In the genomic region with DNA sequence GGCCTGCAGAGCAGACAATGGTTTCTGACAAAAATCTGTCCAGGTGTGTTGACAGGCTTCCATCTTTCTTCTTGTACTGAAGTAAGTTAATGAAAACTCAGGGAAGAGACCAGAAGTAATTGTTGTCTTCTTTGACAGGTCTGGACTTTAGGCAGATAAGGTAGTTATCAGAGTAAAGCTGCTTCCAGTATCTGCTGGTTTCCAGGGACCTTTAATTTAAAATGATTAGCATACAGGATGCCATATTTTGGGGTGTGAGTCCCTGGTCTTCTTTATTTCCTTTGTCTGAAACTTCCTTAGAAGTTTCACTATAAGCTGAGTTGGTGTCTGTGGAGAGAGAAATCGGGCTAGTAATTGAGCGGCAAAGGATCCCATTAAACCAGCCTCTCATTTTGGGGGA, we compare ENCODE assay signal across 9 cellular contexts. TPM values are rescaled to one million over a fixed set of nuclear protein-coding genes. Genes with fewer than 3 reads are reported as not detected.
DNase-seq lines count a peak whose midpoint lies in the region; ATAC-seq and TF ChIP-seq lines count a peak whose summit lies in the region.
"Had no signal": no experiment of that assay in that cellular context is flagged by ENCODE, and none has a peak within 500 bp of the region (broad histone marks: within the 10 kb centered on the region; RNA-seq: fewer than 3 reads in every experiment).

No MANE protein-coding gene starts in this region.

- H3K36me3 Mint-ChIP-seq in activated CD4-positive, alpha-beta T cell treated with anti-CD3 and anti-CD28 coated beads, Interleukin-2, amount 10 ng/mL, durations not matched to agents 7 days and 5 days (ENCODE audit: low read depth): peaks cover 18% of the 10 kb centered on the region
- peaks cover 35% of the 10 kb centered on the region for H3K36me3 Mint-ChIP-seq in WTC11

- CTCF ChIA-PET in activated CD4-positive, alpha-beta T cell treated with anti-CD3 and anti-CD28 coated beads, Interleukin-2, amount 10 ng/mL, durations not matched to agents 7 days and 5 days (lab: Charles Lee): interaction anchor here (0.6 to 2.7 kb wide), 6 partner anchors 9 to 186 kb away, joined by 3 to 9 read pairs (median 4); a partner anchor contains a TSS
- CTCF ChIA-PET in WTC11 (lab: Charles Lee): interaction anchor here (1.4 to 4.2 kb wide), 2 partner anchors 14 to 87 kb away, joined by 4 to 31 read pairs; no protein-coding TSS in a partner anchor

- H3K4me3 ChIP-seq in foreskin fibroblast (ENCODE audit: low read depth in 1 of 2, low read length in 2 of 2) (peak overlapping the region; percentile 71 to 100), spleen (peak overlapping the region in 5 of 8 donors; percentile 90 to 99 (median 95))

- peak overlapping the region; percentile 7 for H3K27ac Mint-ChIP-seq in activated CD4-positive, alpha-beta T cell treated with anti-CD3 and anti-CD28 coated beads, Interleukin-2, amount 10 ng/mL, durations not matched to agents 7 days and 5 days
- peak overlapping the region; percentile 99; the same call in 1 of the 2 replicates for H3K27ac Mint-ChIP-seq in WTC11

- WGBS in spleen, 5 donors: 93 to 98% (median 95%) methylated on average over 2 of the region's 2 CpGs

- no peak for DNase-seq in activated CD4-positive, alpha-beta T cell treated with anti-CD3 and anti-CD28 coated beads, Interleukin-2, amount 10 ng/mL, durations not matched to agents 7 days and 5 days
- no peak for DNase-seq in activated CD4-positive, alpha-beta T cell treated with anti-CD3 and anti-CD28 coated beads, Interleukin-2, amount 50 U/mL, for 48 hours
- no peak for DNase-seq in WTC11 (ENCODE audit: low spot score)
- no peak for DNase-seq in foreskin fibroblast
- no peak for DNase-seq in spleen
- no peak for DNase-seq in D341Med (ENCODE audit: low spot score)
- DNase-seq in islet precursor cell: no peak
- DNase-seq: NCI-H187 treated with DMSO at 0.1 percent for 48 hours had no signal

- POLR2A ChIA-PET in activated CD4-positive, alpha-beta T cell treated with anti-CD3 and anti-CD28 coated beads, Interleukin-2, amount 10 ng/mL, durations not matched to agents 7 days and 5 days (lab: Charles Lee): no interaction called here
- POLR2A ChIA-PET in WTC11 (lab: Charles Lee): interaction anchor here (0.5 kb wide), 1 partner anchor 10 kb away, joined by 3 read pairs; no protein-coding TSS in a partner anchor

- no peak for TF ChIP-seq POLR2A in spleen (IDR thresholded peaks at IDR 0.05)

- H3K27ac ChIP-seq in spleen: no peak overlapping the region

- ATAC-seq in WTC11: no peak
- ATAC-seq in HG02840 (IDR thresholded peaks at IDR 0.05; ENCODE audit: low FRiP score, unreplicated experiment): no peak

- H3K9me3 Mint-ChIP-seq in activated CD4-positive, alpha-beta T cell treated with anti-CD3 and anti-CD28 coated beads, Interleukin-2, amount 10 ng/mL, durations not matched to agents 7 days and 5 days: no peaks in the 10 kb centered on the region
- peaks cover 7% of the 10 kb centered on the region for H3K9me3 Mint-ChIP-seq in WTC11

- peaks cover 41% of the 10 kb centered on the region for H3K4me1 Mint-ChIP-seq in activated CD4-positive, alpha-beta T cell treated with anti-CD3 and anti-CD28 coated beads, Interleukin-2, amount 10 ng/mL, durations not matched to agents 7 days and 5 days
- H3K4me1 Mint-ChIP-seq in WTC11: peaks cover 26% of the 10 kb centered on the region

- H3K4me1 ChIP-seq in spleen: peaks cover 27 to 59% (median 46%) of the 10 kb centered on the region in 6 donors

- peak overlapping the region; percentile 92 for H3K4me3 Mint-ChIP-seq in activated CD4-positive, alpha-beta T cell treated with anti-CD3 and anti-CD28 coated beads, Interleukin-2, amount 10 ng/mL, durations not matched to agents 7 days and 5 days
- peak overlapping the region; percentile 100 for H3K4me3 Mint-ChIP-seq in WTC11

- peaks cover 0 to 29% (median 2%) of the 10 kb centered on the region in 6 donors for H3K36me3 ChIP-seq in spleen

- no peaks in the 10 kb centered on the region for H3K27me3 Mint-ChIP-seq in activated CD4-positive, alpha-beta T cell treated with anti-CD3 and anti-CD28 coated beads, Interleukin-2, amount 10 ng/mL, durations not matched to agents 7 days and 5 days
- H3K27me3 Mint-ChIP-seq in WTC11 (ENCODE audit: low read depth): no peaks in the 10 kb centered on the region

- TF ChIP-seq CTCF in WTC11 (IDR thresholded peaks at IDR 0.05) (no peak), foreskin fibroblast (IDR thresholded peaks at IDR 0.05; ENCODE audit: low read depth, low read length) (no peak), spleen (IDR thresholded peaks at IDR 0.05 in 8 of 11, conservative IDR thresholded peaks at IDR 0.05 in 3 of 11) (no peak)

- no peaks in the 10 kb centered on the region for H3K9me3 ChIP-seq in spleen

- H3K27me3 ChIP-seq in spleen (replicated peaks in 1 of 7): no peaks in the 10 kb centered on the region

- intact Hi-C loops in spleen (cut with DNase I; ENCODE audit: low total_unique reads): no loop called here

TF ChIP-seq in WTC11, 78 proteins besides CTCF, POLR2A, EP300 and RAD21 (continues in another document):
- TF ChIP-seq GTF2I (CRISPR knock-in tag; conservative IDR thresholded peaks at IDR 0.05) (no peak), NR3C1 (CRISPR knock-in tag; conservative IDR thresholded peaks at IDR 0.05; ENCODE audit: low read depth) (no peak), ZBTB21 (CRISPR knock-in tag; IDR thresholded peaks at IDR 0.05; ENCODE audit: borderline replicate concordance) (no peak), ZNF671 (CRISPR knock-in tag; IDR thresholded peaks at IDR 0.05) (no peak)
- TF ChIP-seq, protein P1, sequence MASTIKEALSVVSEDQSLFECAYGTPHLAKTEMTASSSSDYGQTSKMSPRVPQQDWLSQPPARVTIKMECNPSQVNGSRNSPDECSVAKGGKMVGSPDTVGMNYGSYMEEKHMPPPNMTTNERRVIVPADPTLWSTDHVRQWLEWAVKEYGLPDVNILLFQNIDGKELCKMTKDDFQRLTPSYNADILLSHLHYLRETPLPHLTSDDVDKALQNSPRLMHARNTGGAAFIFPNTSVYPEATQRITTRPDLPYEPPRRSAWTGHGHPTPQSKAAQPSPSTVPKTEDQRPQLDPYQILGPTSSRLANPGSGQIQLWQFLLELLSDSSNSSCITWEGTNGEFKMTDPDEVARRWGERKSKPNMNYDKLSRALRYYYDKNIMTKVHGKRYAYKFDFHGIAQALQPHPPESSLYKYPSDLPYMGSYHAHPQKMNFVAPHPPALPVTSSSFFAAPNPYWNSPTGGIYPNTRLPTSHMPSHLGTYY (CRISPR knock-in tag; IDR thresholded peaks at IDR 0.05): no peak
- TF ChIP-seq, protein P2, sequence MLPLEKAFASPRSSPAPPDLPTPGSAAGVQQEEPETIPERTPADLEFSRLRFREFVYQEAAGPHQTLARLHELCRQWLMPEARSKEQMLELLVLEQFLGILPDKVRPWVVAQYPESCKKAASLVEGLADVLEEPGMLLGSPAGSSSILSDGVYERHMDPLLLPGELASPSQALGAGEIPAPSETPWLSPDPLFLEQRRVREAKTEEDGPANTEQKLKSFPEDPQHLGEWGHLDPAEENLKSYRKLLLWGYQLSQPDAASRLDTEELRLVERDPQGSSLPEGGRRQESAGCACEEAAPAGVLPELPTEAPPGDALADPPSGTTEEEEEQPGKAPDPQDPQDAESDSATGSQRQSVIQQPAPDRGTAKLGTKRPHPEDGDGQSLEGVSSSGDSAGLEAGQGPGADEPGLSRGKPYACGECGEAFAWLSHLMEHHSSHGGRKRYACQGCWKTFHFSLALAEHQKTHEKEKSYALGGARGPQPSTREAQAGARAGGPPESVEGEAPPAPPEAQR (CRISPR knock-in tag; IDR thresholded peaks at IDR 0.05): no peak
- TF ChIP-seq, protein P3, sequence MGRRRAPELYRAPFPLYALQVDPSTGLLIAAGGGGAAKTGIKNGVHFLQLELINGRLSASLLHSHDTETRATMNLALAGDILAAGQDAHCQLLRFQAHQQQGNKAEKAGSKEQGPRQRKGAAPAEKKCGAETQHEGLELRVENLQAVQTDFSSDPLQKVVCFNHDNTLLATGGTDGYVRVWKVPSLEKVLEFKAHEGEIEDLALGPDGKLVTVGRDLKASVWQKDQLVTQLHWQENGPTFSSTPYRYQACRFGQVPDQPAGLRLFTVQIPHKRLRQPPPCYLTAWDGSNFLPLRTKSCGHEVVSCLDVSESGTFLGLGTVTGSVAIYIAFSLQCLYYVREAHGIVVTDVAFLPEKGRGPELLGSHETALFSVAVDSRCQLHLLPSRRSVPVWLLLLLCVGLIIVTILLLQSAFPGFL (CRISPR knock-in tag; IDR thresholded peaks at IDR 0.05; ENCODE audit: borderline replicate concordance): no peak

RNA-seq across cellular contexts. Expression of a gene that starts 1.5 kb away (rescaled TPM):
- total RNA-seq in activated CD4-positive, alpha-beta T cell treated with anti-CD3 and anti-CD28 coated beads, Interleukin-2, amount 10 ng/mL, durations not matched to agents 7 days and 5 days: 10 to 100 TPM; 62.9 to 74.2 TPM
- total RNA-seq in WTC11 (2021) (84.9 to 85.7 TPM (median 85.4 TPM) in 3 replicates), spleen (10 to 100 TPM; 38.8 to 57.0 (median 51.9) TPM)
- 10 to 100 TPM; 36.0 to 56.5 (median 46.3) TPM for polyA plus RNA-seq in spleen

RNA-seq across cellular contexts. Expression of a gene that starts 1.8 kb away (rescaled TPM):
- total RNA-seq in activated CD4-positive, alpha-beta T cell treated with anti-CD3 and anti-CD28 coated beads, Interleukin-2, amount 10 ng/mL, durations not matched to agents 7 days and 5 days: 10 to 100 TPM; 11.8 to 12.2 TPM
- total RNA-seq in WTC11 (2021) (18.0 to 19.9 TPM (median 19.1 TPM) in 3 replicates), spleen (10 to 100 TPM in 4 of 7 donors, 1 to 10 TPM in 3; 8.3 to 14.7 (median 11.0) TPM)
- 10 to 100 TPM in 2 of 3 donors, 1 to 10 TPM in 1; 8.3 to 14.0 (median 11.1) TPM for polyA plus RNA-seq in spleen

RNA-seq across cellular contexts. Expression of a gene that starts 27.4 kb away (rescaled TPM):
- 100 to 1,000 TPM; 129 to 181 TPM for total RNA-seq in activated CD4-positive, alpha-beta T cell treated with anti-CD3 and anti-CD28 coated beads, Interleukin-2, amount 10 ng/mL, durations not matched to agents 7 days and 5 days
- 251 to 266 TPM (median 259 TPM) in 3 replicates for total RNA-seq in WTC11 (2021)
- total RNA-seq in spleen: 100 to 1,000 TPM in 4 of 7 donors, 10 to 100 TPM in 3; 79.1 to 119 (median 104) TPM
- 100 to 1,000 TPM; 175 to 247 (median 245) TPM for polyA plus RNA-seq in spleen

RNA-seq across cellular contexts. Expression of a gene that starts 37.8 kb away (rescaled TPM):
- not detected for total RNA-seq in activated CD4-positive, alpha-beta T cell treated with anti-CD3 and anti-CD28 coated beads, Interleukin-2, amount 10 ng/mL, durations not matched to agents 7 days and 5 days
- total RNA-seq in WTC11 (2021) (0.09 to 0.14 TPM in 2 of 3 replicates, not detected in the other), spleen (not detected)
- not detected for polyA plus RNA-seq in spleen

RNA-seq across cellular contexts. Expression of a gene that starts 45.9 kb away (rescaled TPM):
- 10 to 100 TPM; 62.9 to 65.5 TPM for total RNA-seq in activated CD4-positive, alpha-beta T cell treated with anti-CD3 and anti-CD28 coated beads, Interleukin-2, amount 10 ng/mL, durations not matched to agents 7 days and 5 days
- 49.3 to 51.6 TPM (median 50.5 TPM) in 3 replicates for total RNA-seq in WTC11 (2021)
- 10 to 100 TPM; 41.5 to 58.0 (median 51.2) TPM for total RNA-seq in spleen
- 10 to 100 TPM; 14.0 to 16.7 (median 14.2) TPM for polyA plus RNA-seq in spleen
